12 cellular contexts compared by ENCODE assay signal in genomic region chr10:88793747-88794299, GRCh38. TPM values are rescaled to one million over a fixed set of nuclear protein-coding genes. Genes with fewer than 3 reads are reported as not detected.
DNase-seq lines count a peak whose midpoint lies in the region; ATAC-seq and TF ChIP-seq lines count a peak whose summit lies in the region.
"Had no signal": no experiment of that assay in that cellular context is flagged by ENCODE, and none has a peak within 500 bp of the region (broad histone marks: within the 10 kb centered on the region; RNA-seq: fewer than 3 reads in every experiment).

No MANE protein-coding gene starts in this region.

- H3K9me3 ChIP-seq in PC-3 (ENCODE audit: low read length), result no peaks in the 10 kb centered on the region
- H3K9me3 ChIP-seq: heart left ventricle had no signal

- POLR2A ChIA-PET in PC-3 (lab: Charles Lee; ENCODE audit: unreplicated experiment), result no interaction called here

- H3K9me2 ChIP-seq in PC-3 (replicated peaks; ENCODE audit: low read length), result no peaks in the 10 kb centered on the region

- no peak overlapping the region for H3K4me3 ChIP-seq in PC-3 (ENCODE audit: low read length)
- H3K4me3 ChIP-seq: heart left ventricle had no signal

- H4K20me1 ChIP-seq in PC-3 (ENCODE audit: low read length), result no peaks in the 10 kb centered on the region

- H3K9ac ChIP-seq in PC-3 (ENCODE audit: low read length), result no peak overlapping the region

- no peak for TF ChIP-seq CTCF in PC-3 (conservative IDR thresholded peaks at IDR 0.05; ENCODE audit: low read depth, low read length)

- no peak overlapping the region for H2AFZ ChIP-seq in PC-3 (ENCODE audit: low read length)

- no peak overlapping the region for H3K27ac ChIP-seq in PC-3 (ENCODE audit: low read length)
- H3K27ac ChIP-seq: heart left ventricle had no signal

- intact Hi-C loops in PC-3 (cut with micrococcal nuclease), result no loop called here

- BruUV-seq in PC-3 (replicated peaks; lab: Mats Ljungman, UMichigan), result no TSS peak

- H3K79me2 ChIP-seq in PC-3 (ENCODE audit: low read length), result no peaks in the 10 kb centered on the region

- peak; percentile 52 for ATAC-seq in GM18867 (IDR thresholded peaks at IDR 0.05; ENCODE audit: unreplicated experiment)
- ATAC-seq in PC-3, result peak; percentile 76
- no peak for ATAC-seq in HG02571 (IDR thresholded peaks at IDR 0.05; ENCODE audit: unreplicated experiment)
- ATAC-seq: heart left ventricle had no signal

- CTCF ChIA-PET in PC-3 (lab: Charles Lee), result no interaction called here

- peak; percentile 47 for DNase-seq in AG08395 (ENCODE audit: low spot score)
- peak; percentile 66 for DNase-seq in PC-3
- DNase-seq in fibroblast of gingiva (ENCODE audit: low read depth), result peak; percentile 38
- DNase-seq in cerebellum (ENCODE audit: low spot score), result no peak
- DNase-seq in DMS79 (lab: John Stamatoyannopoulos, UW), result no peak
- DNase-seq in Ammon's horn (ENCODE audit: low spot score), result no peak
- DNase-seq: activated naive CD4-positive, alpha-beta T cell treated with anti-CD3 and anti-CD28 coated beads, Interleukin-2, amount 50 U/mL, for 16 hours; heart left ventricle; NCI-H2029 had no signal

- H3K4me2 ChIP-seq in PC-3 (ENCODE audit: low read length), result no peak overlapping the region

- no peaks in the 10 kb centered on the region for H3F3A ChIP-seq in PC-3 (ENCODE audit: low read length, unreplicated experiment)

- H3K27me3 ChIP-seq in PC-3 (ENCODE audit: low read length), result no peaks in the 10 kb centered on the region

- no peaks in the 10 kb centered on the region for H3K36me3 ChIP-seq in PC-3 (ENCODE audit: low read depth, low read length)
- H3K36me3 ChIP-seq: heart left ventricle had no signal

- H3K4me1 ChIP-seq in PC-3 (ENCODE audit: insufficient read depth, low read length), result peaks cover 16% of the 10 kb centered on the region

RNA-seq across cellular contexts. Expression of gene LIPM, which starts 8.7 kb away (rescaled TPM):
- not detected in 2 replicates for total RNA-seq in PC-3 (2014; rRNA removed)
- not detected for total RNA-seq in cerebellum
- total RNA-seq: heart left ventricle; T-helper 1 cell treated with Interleukin-12 subunit alpha and Interleukin-12 subunit beta and Interleukin-4 antibody, amounts not matched to agents 30 ng/mL and 1 ng/mL, for 36 hours had no signal

RNA-seq across cellular contexts. Expression of gene LIPN, which starts 34.0 kb away (rescaled TPM):
- total RNA-seq in PC-3 (2014; rRNA removed), result not detected in 2 replicates
- not detected for total RNA-seq in cerebellum
- total RNA-seq: T-helper 1 cell treated with Interleukin-12 subunit alpha and Interleukin-12 subunit beta and Interleukin-4 antibody, amounts not matched to agents 30 ng/mL and 1 ng/mL, for 36 hours had no signal

RNA-seq across cellular contexts. Expression of gene ANKRD22, which starts 57.8 kb away (rescaled TPM):
- total RNA-seq in PC-3 (2014; rRNA removed) (5.0 and 6.2 TPM in 2 replicates), cerebellum (not detected)

Comparison
In these comparisons a context has a peak if more than half of its experiments do, and no peak if none do; other contexts are left out.
1. DNase-seq: peak in AG08395 (single experiment), PC-3 (single experiment) and fibroblast of gingiva (single experiment); none in cerebellum (single experiment), DMS79 (single experiment) and Ammon's horn (single experiment).